22 cellular contexts compared by ENCODE assay signal in genomic region chr17:68170246-68170645, GRCh38.
"Had no signal": no experiment of that assay in that cellular context is flagged by ENCODE, and none has a peak within 500 bp of the region (broad histone marks: within the 10 kb centered on the region; RNA-seq: fewer than 3 reads in every experiment).

No MANE protein-coding gene starts in this region.

- H3K27me3 ChIP-seq: MG63, SJCRH30 had no signal

- ATAC-seq: Panc1, Right ventricle myocardium inferior, SK-N-SH treated with all-trans-retinoic acid at 6 μM for 48 hours had no signal

- H3K9me3 ChIP-seq: MG63, SJCRH30 had no signal

- H3K4me1 ChIP-seq: SJCRH30 had no signal

- H3K36me3 ChIP-seq: MG63, SJCRH30 had no signal

- H3K27ac ChIP-seq: SJCRH30 had no signal

- H3K4me3 ChIP-seq: MG63, SJCRH30 had no signal

- DNase-seq: IMR-90, Karpas-422, KG1, MG63, NCI-H1092, NCI-H1105 treated with DMSO at 0.1 percent for 48 hours, NCI-H1417 treated with DMSO at 0.1 percent for 48 hours, NCI-H146, NCI-H1694 treated with DMSO at 0.1 percent for 48 hours, NCI-H1930, NCI-H2081, NCI-H2107, NCI-H226, NCI-H446, NCI-H510A, NCI-H524 treated with DMSO at 0.1 percent for 48 hours, NCI-H774, SHP77 treated with DMSO at 0.1 percent for 48 hours, SJCRH30 had no signal
